Comparison of ENCODE assay signal across 1 cellular context in genomic region chr11:132072880-132073213, GRCh38.
TF ChIP-seq lines count a peak whose summit lies in the region.

No MANE protein-coding gene starts in this region.

TF ChIP-seq in IMR-90, 13 proteins besides CTCF, POLR2A, EP300 and RAD21 (continued from another document):
- TF ChIP-seq BHLHE40 (IDR thresholded peaks at IDR 0.05; ENCODE audit: low read depth, low read length) (no peak), NFE2L2 (IDR thresholded peaks at IDR 0.05; ENCODE audit: low read depth, low read length) (no peak), FOS (IDR thresholded peaks at IDR 0.05; ENCODE audit: low read depth, low read length) (no peak)
